ENCODE assay signal across 19 cellular contexts in the genomic region with DNA sequence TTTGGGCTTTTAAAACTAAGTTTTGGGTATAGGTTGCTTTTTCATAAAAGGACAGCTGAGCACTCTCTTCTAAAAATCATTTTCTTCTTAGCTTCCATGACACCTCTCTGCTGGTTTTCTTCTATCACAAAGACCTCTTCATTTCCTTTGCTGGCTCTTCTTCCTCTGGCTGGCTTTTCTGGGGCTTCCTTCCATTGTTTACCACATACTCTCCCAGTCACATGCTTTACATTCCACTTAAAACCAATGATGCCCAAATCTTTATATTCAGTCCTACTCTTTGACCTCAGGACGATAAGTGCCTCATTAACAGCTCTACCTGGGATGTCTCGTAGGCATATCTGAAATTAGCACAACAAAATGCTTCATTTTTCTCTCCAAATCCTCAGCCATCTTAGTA. TPM values are rescaled to one million over a fixed set of nuclear protein-coding genes. Genes with fewer than 3 reads are reported as not detected.
DNase-seq lines count a peak whose midpoint lies in the region; ATAC-seq lines count a peak whose summit lies in the region.
"Had no signal": no experiment of that assay in that cellular context is flagged by ENCODE, and none has a peak within 500 bp of the region (broad histone marks: within the 10 kb centered on the region; RNA-seq: fewer than 3 reads in every experiment).

No MANE protein-coding gene starts in this region.

- H3K27me3 Mint-ChIP-seq in activated naive CD4-positive, alpha-beta T cell treated with anti-CD3 and anti-CD28 coated beads, Interleukin-2, amount 10 ng/mL, durations not matched to agents 7 days and 5 days, result no peaks in the 10 kb centered on the region
- no peaks in the 10 kb centered on the region for H3K27me3 Mint-ChIP-seq in activated T-helper 1 cell treated with anti-CD3 and anti-CD28 coated beads, Interleukin-12 subunit alpha, Interleukin-12 subunit beta, Interleukin-2, Interleukin-4 antibody, amounts not matched to agents 30 ng/mL and 10 ng/mL and 1 ng/mL, durations not matched to agents 14 hours and 24 hours and 36 hours (ENCODE audit: insufficient read depth)

- H3K27ac Mint-ChIP-seq in activated naive CD4-positive, alpha-beta T cell treated with anti-CD3 and anti-CD28 coated beads, Interleukin-2, amount 10 ng/mL, durations not matched to agents 7 days and 5 days, result peak overlapping the region; percentile 1
- peak overlapping the region; percentile 14 for H3K27ac Mint-ChIP-seq in activated T-helper 1 cell treated with anti-CD3 and anti-CD28 coated beads, Interleukin-12 subunit alpha, Interleukin-12 subunit beta, Interleukin-2, Interleukin-4 antibody, amounts not matched to agents 30 ng/mL and 10 ng/mL and 1 ng/mL, durations not matched to agents 14 hours and 24 hours and 36 hours
- H3K27ac Mint-ChIP-seq in stimulated activated effector memory CD8-positive, alpha-beta T cell treated with anti-CD3 and anti-CD28 coated beads, Interleukin-12 subunit alpha, Interleukin-12 subunit beta, amount 100 ng/mL, for 72 hours, result peak overlapping the region; percentile 79
- H3K27ac Mint-ChIP-seq: T-helper 1 cell treated with Interleukin-12 subunit alpha and Interleukin-12 subunit beta and Interleukin-4 antibody, amounts not matched to agents 30 μg/mL and 1 μg/mL, for 36 hours had no signal

- ATAC-seq in stimulated activated effector memory CD8-positive, alpha-beta T cell treated with anti-CD3 and anti-CD28 coated beads, Interleukin-12 subunit alpha, Interleukin-12 subunit beta, amount 100 ng/mL, for 72 hours, result no peak
- no peak for ATAC-seq in GM21737 (IDR thresholded peaks at IDR 0.05; ENCODE audit: unreplicated experiment)
- ATAC-seq: HCT116 had no signal

- H3K9me3 Mint-ChIP-seq in activated naive CD4-positive, alpha-beta T cell treated with anti-CD3 and anti-CD28 coated beads, Interleukin-2, amount 10 ng/mL, durations not matched to agents 7 days and 5 days, result no peaks in the 10 kb centered on the region
- no peaks in the 10 kb centered on the region for H3K9me3 Mint-ChIP-seq in activated T-helper 1 cell treated with anti-CD3 and anti-CD28 coated beads, Interleukin-12 subunit alpha, Interleukin-12 subunit beta, Interleukin-2, Interleukin-4 antibody, amounts not matched to agents 30 ng/mL and 10 ng/mL and 1 ng/mL, durations not matched to agents 14 hours and 24 hours and 36 hours
- no peaks in the 10 kb centered on the region for H3K9me3 Mint-ChIP-seq in stimulated activated effector memory CD8-positive, alpha-beta T cell treated with anti-CD3 and anti-CD28 coated beads, Interleukin-12 subunit alpha, Interleukin-12 subunit beta, amount 100 ng/mL, for 72 hours
- H3K9me3 Mint-ChIP-seq: neural crest cell; T-helper 1 cell treated with Interleukin-12 subunit alpha and Interleukin-12 subunit beta and Interleukin-4 antibody, amounts not matched to agents 30 μg/mL and 1 μg/mL, for 36 hours had no signal

- CTCF ChIA-PET in activated naive CD4-positive, alpha-beta T cell treated with anti-CD3 and anti-CD28 coated beads, Interleukin-2, amount 10 ng/mL, durations not matched to agents 7 days and 5 days (lab: Charles Lee), result no interaction called here

- no peak overlapping the region for H3K4me3 Mint-ChIP-seq in activated naive CD4-positive, alpha-beta T cell treated with anti-CD3 and anti-CD28 coated beads, Interleukin-2, amount 10 ng/mL, durations not matched to agents 7 days and 5 days
- no peak overlapping the region for H3K4me3 Mint-ChIP-seq in activated T-helper 1 cell treated with anti-CD3 and anti-CD28 coated beads, Interleukin-12 subunit alpha, Interleukin-12 subunit beta, Interleukin-2, Interleukin-4 antibody, amounts not matched to agents 30 ng/mL and 10 ng/mL and 1 ng/mL, durations not matched to agents 14 hours and 24 hours and 36 hours
- no peak overlapping the region for H3K4me3 Mint-ChIP-seq in stimulated activated effector memory CD8-positive, alpha-beta T cell treated with anti-CD3 and anti-CD28 coated beads, Interleukin-12 subunit alpha, Interleukin-12 subunit beta, amount 100 ng/mL, for 72 hours
- H3K4me3 Mint-ChIP-seq: neural crest cell; T-helper 1 cell treated with Interleukin-12 subunit alpha and Interleukin-12 subunit beta and Interleukin-4 antibody, amounts not matched to agents 30 μg/mL and 1 μg/mL, for 36 hours had no signal

- H3K36me3 Mint-ChIP-seq in activated naive CD4-positive, alpha-beta T cell treated with anti-CD3 and anti-CD28 coated beads, Interleukin-2, amount 10 ng/mL, durations not matched to agents 7 days and 5 days, result peaks cover 37% of the 10 kb centered on the region
- H3K36me3 Mint-ChIP-seq in activated T-helper 1 cell treated with anti-CD3 and anti-CD28 coated beads, Interleukin-12 subunit alpha, Interleukin-12 subunit beta, Interleukin-2, Interleukin-4 antibody, amounts not matched to agents 30 ng/mL and 10 ng/mL and 1 ng/mL, durations not matched to agents 14 hours and 24 hours and 36 hours (ENCODE audit: low read depth), result peaks cover 36% of the 10 kb centered on the region
- H3K36me3 Mint-ChIP-seq in stimulated activated effector memory CD8-positive, alpha-beta T cell treated with anti-CD3 and anti-CD28 coated beads, Interleukin-12 subunit alpha, Interleukin-12 subunit beta, amount 100 ng/mL, for 72 hours, result peaks cover 93% of the 10 kb centered on the region

- no peak for DNase-seq in activated naive CD4-positive, alpha-beta T cell treated with anti-CD3 and anti-CD28 coated beads, Interleukin-2, amount 10 ng/mL, durations not matched to agents 7 days and 5 days
- no peak for DNase-seq in activated naive CD4-positive, alpha-beta T cell (lab: John Stamatoyannopoulos, UW)
- no peak for DNase-seq in activated T-helper 1 cell treated with anti-CD3 and anti-CD28 coated beads, Interleukin-12 subunit alpha, Interleukin-12 subunit beta, Interleukin-2, Interleukin-4 antibody, amounts not matched to agents 30 ng/mL and 10 ng/mL and 1 ng/mL, durations not matched to agents 14 hours and 24 hours and 36 hours (ENCODE audit: low spot score)
- DNase-seq in iris pigment epithelial cell (ENCODE audit: low read depth) (peak; percentile 16), mesenteric fat pad (ENCODE audit: low spot score) (no peak), putamen (ENCODE audit: low spot score) (no peak)
- DNase-seq in stimulated activated effector memory CD8-positive, alpha-beta T cell treated with anti-CD3 and anti-CD28 coated beads, Interleukin-12 subunit alpha, Interleukin-12 subunit beta, amount 100 ng/mL, for 72 hours (ENCODE audit: low spot score in 2 of 2), result no peak
- DNase-seq: GF-D8; hypothalamus; MG63; NCI-H1694; NCI-H226; PC-9; stimulated activated CD4-positive, alpha-beta T cell treated with anti-CD3 and anti-CD28 coated beads, Interleukin-4, amount 100 ng/mL, for 4 hours; WERI-Rb-1 had no signal

- no peaks in the 10 kb centered on the region for H3K4me1 Mint-ChIP-seq in activated naive CD4-positive, alpha-beta T cell treated with anti-CD3 and anti-CD28 coated beads, Interleukin-2, amount 10 ng/mL, durations not matched to agents 7 days and 5 days
- no peaks in the 10 kb centered on the region for H3K4me1 Mint-ChIP-seq in activated T-helper 1 cell treated with anti-CD3 and anti-CD28 coated beads, Interleukin-12 subunit alpha, Interleukin-12 subunit beta, Interleukin-2, Interleukin-4 antibody, amounts not matched to agents 30 ng/mL and 10 ng/mL and 1 ng/mL, durations not matched to agents 14 hours and 24 hours and 36 hours (ENCODE audit: low read depth)
- H3K4me1 Mint-ChIP-seq in stimulated activated effector memory CD8-positive, alpha-beta T cell treated with anti-CD3 and anti-CD28 coated beads, Interleukin-12 subunit alpha, Interleukin-12 subunit beta, amount 100 ng/mL, for 72 hours, result no peaks in the 10 kb centered on the region
- H3K4me1 Mint-ChIP-seq: neural crest cell had no signal

- intact Hi-C loops in activated T-helper 1 cell treated with anti-CD3 and anti-CD28 coated beads, Interleukin-12 subunit alpha, Interleukin-12 subunit beta, Interleukin-2, Interleukin-4 antibody, amounts not matched to agents 30 ng/mL and 10 ng/mL and 1 ng/mL, durations not matched to agents 14 hours and 24 hours and 36 hours (cut with micrococcal nuclease), result no loop called here

RNA-seq across cellular contexts. Expression of a gene that starts 26.8 kb away (rescaled TPM):
- 39.3 and 42.7 TPM in 2 replicates for total RNA-seq in activated T-helper 1 cell treated with anti-CD3 and anti-CD28 coated beads, Interleukin-12 subunit alpha, Interleukin-12 subunit beta, Interleukin-2, Interleukin-4 antibody, amounts not matched to agents 30 ng/mL and 10 ng/mL and 1 ng/mL, durations not matched to agents 14 hours and 24 hours and 36 hours
- 24.0 TPM for total RNA-seq in mesenteric fat pad

RNA-seq across cellular contexts. Expression of a gene that starts 34.8 kb away (rescaled TPM):
- 17.2 and 17.6 TPM in 2 replicates for total RNA-seq in activated T-helper 1 cell treated with anti-CD3 and anti-CD28 coated beads, Interleukin-12 subunit alpha, Interleukin-12 subunit beta, Interleukin-2, Interleukin-4 antibody, amounts not matched to agents 30 ng/mL and 10 ng/mL and 1 ng/mL, durations not matched to agents 14 hours and 24 hours and 36 hours
- 8.0 TPM for total RNA-seq in mesenteric fat pad

RNA-seq across cellular contexts. Expression of a gene that starts 35.0 kb away (rescaled TPM):
- total RNA-seq in activated T-helper 1 cell treated with anti-CD3 and anti-CD28 coated beads, Interleukin-12 subunit alpha, Interleukin-12 subunit beta, Interleukin-2, Interleukin-4 antibody, amounts not matched to agents 30 ng/mL and 10 ng/mL and 1 ng/mL, durations not matched to agents 14 hours and 24 hours and 36 hours, result 14.7 and 17.0 TPM in 2 replicates
- 12.5 TPM for total RNA-seq in mesenteric fat pad

Comparison
In these comparisons a context has a peak if more than half of its experiments do, and no peak if none do; other contexts are left out.
1. H3K27ac Mint-ChIP-seq: peak in every context shown above with its lines; median percentile 79 in stimulated activated effector memory CD8-positive, alpha-beta T cell treated with anti-CD3 and anti-CD28 coated beads, Interleukin-12 subunit alpha, Interleukin-12 subunit beta, amount 100 ng/mL, for 72 hours; 14 in activated T-helper 1 cell treated with anti-CD3 and anti-CD28 coated beads, Interleukin-12 subunit alpha, Interleukin-12 subunit beta, Interleukin-2, Interleukin-4 antibody, amounts not matched to agents 30 ng/mL and 10 ng/mL and 1 ng/mL, durations not matched to agents 14 hours and 24 hours and 36 hours; 1 in activated naive CD4-positive, alpha-beta T cell treated with anti-CD3 and anti-CD28 coated beads, Interleukin-2, amount 10 ng/mL, durations not matched to agents 7 days and 5 days.